In the genomic region with DNA sequence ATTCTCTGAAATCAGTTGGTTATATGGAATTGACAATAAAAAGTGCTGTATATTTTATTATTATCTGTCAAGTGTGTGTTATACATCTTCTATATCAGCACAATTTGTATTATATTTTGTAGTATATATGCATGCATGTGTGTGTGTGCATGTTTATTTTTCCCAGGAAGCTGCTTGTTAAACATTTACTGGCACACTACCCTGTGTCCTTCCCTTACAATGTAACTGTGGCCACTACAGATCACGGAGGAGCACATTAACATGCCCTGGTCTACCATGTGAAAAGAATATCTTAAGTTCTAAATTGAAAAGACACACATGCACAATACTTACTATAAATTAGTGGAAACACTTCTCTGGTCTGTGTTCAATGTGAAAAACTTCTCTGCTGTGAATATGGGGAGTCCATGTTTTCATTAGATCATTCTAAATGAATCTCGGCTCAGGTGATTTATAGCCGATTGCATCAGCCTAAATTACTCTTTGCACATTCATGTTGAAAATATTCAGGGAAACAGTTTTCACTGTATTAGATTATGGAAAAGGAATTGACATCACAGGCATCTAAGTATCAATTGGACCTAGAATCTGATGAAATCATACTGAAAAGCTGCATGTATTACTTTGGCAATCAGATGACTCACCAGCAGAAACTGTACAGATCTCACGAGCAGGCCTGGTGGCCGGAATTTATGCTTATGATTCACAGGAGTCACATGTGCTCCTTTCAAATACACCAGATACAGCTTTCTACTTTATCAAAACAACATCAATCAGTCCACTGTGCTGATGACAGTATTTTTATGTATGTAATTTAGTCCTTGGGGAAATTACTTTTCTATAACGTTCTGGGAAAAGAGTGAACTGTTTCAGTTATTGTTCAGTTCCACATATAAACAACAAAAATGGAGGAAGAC, we compare ENCODE assay signal across 9 cellular contexts. TPM values are rescaled to one million over a fixed set of nuclear protein-coding genes. Genes with fewer than 3 reads are reported as not detected.
DNase-seq lines count a peak whose midpoint lies in the region; ATAC-seq, FAIRE-seq and TF ChIP-seq lines count a peak whose summit lies in the region.
"Had no signal": no experiment of that assay in that cellular context is flagged by ENCODE, and none has a peak within 500 bp of the region (broad histone marks: within the 10 kb centered on the region; RNA-seq: fewer than 3 reads in every experiment).

No MANE protein-coding gene starts in this region.

- H4K20me1 ChIP-seq in endothelial cell of umbilical vein (replicated peaks; ENCODE audit: control insufficient read depth, extremely low read depth, insufficient read depth, low read length), result no peaks in the 10 kb centered on the region

- peak; percentile 79 for ATAC-seq in HG03280 (IDR thresholded peaks at IDR 0.05; ENCODE audit: unreplicated experiment)
- ATAC-seq in HG02763 (IDR thresholded peaks at IDR 0.05; ENCODE audit: unreplicated experiment), result no peak
- ATAC-seq in GM21423 (IDR thresholded peaks at IDR 0.05; ENCODE audit: unreplicated experiment), result no peak

- H2AFZ ChIP-seq in endothelial cell of umbilical vein (ENCODE audit: low read depth, low read length), result peak overlapping the region; percentile 90

- H3K9me1 ChIP-seq in endothelial cell of umbilical vein (replicated peaks; ENCODE audit: control insufficient read depth, extremely low read depth, insufficient read depth, low read length), result no peaks in the 10 kb centered on the region

- intact Hi-C loops in endothelial cell of umbilical vein (cut with micrococcal nuclease), result loop anchor here (1.0 to 2.0 kb wide), 4 partner anchors 38 to 453 kb away; no protein-coding TSS in a partner anchor

- DNase-seq in AG09319 (ENCODE audit: extremely low read depth, low read depth) (peak; percentile 96), OCI-M1 (lab: John Stamatoyannopoulos, UW) (peak; percentile 100), endothelial cell of umbilical vein (ENCODE audit: low read depth, low spot score) (peak; percentile 99), CD1c-positive myeloid dendritic cell (ENCODE audit: extremely low spot score) (no peak)

- H3K4me3 ChIP-seq in endothelial cell of umbilical vein (replicated peaks in 1 of 3; ENCODE audit: insufficient read depth in 1 of 3, low read depth in 1 of 3, low read length in 3 of 3) (peak overlapping the region in 2 of 3 experiments; percentile 11 to 75), muscle layer of duodenum (ENCODE audit: low read depth in 1 of 2, low read length in 2 of 2) (peak overlapping the region; percentile 9 to 23)

- BruUV-seq in endothelial cell of umbilical vein (replicated peaks; lab: Mats Ljungman, UMichigan), result no TSS peak

- FAIRE-seq in endothelial cell of umbilical vein (lab: Jason Lieb, UNC), result peak; percentile 95

- H3K4me2 ChIP-seq in endothelial cell of umbilical vein (ENCODE audit: insufficient read depth, low read length), result peak overlapping the region; percentile 67

- no peak for TF ChIP-seq POLR2A in endothelial cell of umbilical vein (IDR thresholded peaks at IDR 0.05; ENCODE audit: low read depth, low read length)

- peak; percentile 36 for TF ChIP-seq CTCF in AG09319 (IDR thresholded peaks at IDR 0.05; ENCODE audit: low read depth, low read length)
- peak; percentile 3 to 22 for TF ChIP-seq CTCF in endothelial cell of umbilical vein (IDR thresholded peaks at IDR 0.05; ENCODE audit: extremely low read depth in 1 of 2, insufficient read depth in 1 of 2, low read depth in 1 of 2, low read length in 2 of 2)

- H3K79me2 ChIP-seq in endothelial cell of umbilical vein (ENCODE audit: control insufficient read depth, insufficient read depth, low read length), result no peaks in the 10 kb centered on the region

- CTCF ChIA-PET in endothelial cell of umbilical vein (lab: Charles Lee), result interaction anchor here (0.9 to 2.3 kb wide), 9 partner anchors 13 to 95 kb away, joined by 3 to 23 read pairs (median 4); a partner anchor contains a TSS

- peak overlapping the region; percentile 91 for H3K9ac ChIP-seq in endothelial cell of umbilical vein (replicated peaks; ENCODE audit: extremely low read depth, insufficient read depth, low read length)

- H3K9me3 ChIP-seq in endothelial cell of umbilical vein (replicated peaks; ENCODE audit: control insufficient read depth, insufficient read depth, low read length) (no peaks in the 10 kb centered on the region), muscle layer of duodenum (ENCODE audit: control insufficient read depth in 1 of 2, low read length in 2 of 2) (no peaks in the 10 kb centered on the region)

- peak overlapping the region; percentile 99 for H3K27ac ChIP-seq in endothelial cell of umbilical vein (ENCODE audit: insufficient read depth, low read depth, low read length)
- peak overlapping the region; percentile 91 for H3K27ac ChIP-seq in muscle layer of duodenum (ENCODE audit: low read length)

- POLR2A ChIA-PET in endothelial cell of umbilical vein (lab: Charles Lee), result interaction anchor here (1.4 kb wide), 1 partner anchor 37 kb away, joined by 9 read pairs; no protein-coding TSS in a partner anchor

- H3K27me3 ChIP-seq in endothelial cell of umbilical vein (ENCODE audit: control insufficient read depth in 2 of 2, insufficient read depth in 2 of 2, low read length in 2 of 2) (no peaks in the 10 kb centered on the region), muscle layer of duodenum (ENCODE audit: low read depth, low read length) (no peaks in the 10 kb centered on the region)

- H3K36me3 ChIP-seq in endothelial cell of umbilical vein (ENCODE audit: control insufficient read depth in 2 of 2, extremely low read depth in 1 of 2, insufficient read depth in 2 of 2, low read length in 2 of 2) (no peaks in the 10 kb centered on the region), muscle layer of duodenum (ENCODE audit: control insufficient read depth in 1 of 2, insufficient read depth in 2 of 2, low read length in 2 of 2) (no peaks in the 10 kb centered on the region)

- dilution Hi-C loops in endothelial cell of umbilical vein (cut with MboI; ENCODE audit: extremely low pct_ligation_motif_present, low sequenced_read_pairs), result no loop called here

- H3K4me1 ChIP-seq in endothelial cell of umbilical vein (ENCODE audit: control insufficient read depth, extremely low read depth, insufficient read depth, low read length), result peaks cover 23% of the 10 kb centered on the region
- H3K4me1 ChIP-seq in muscle layer of duodenum (ENCODE audit: control insufficient read depth in 1 of 2, insufficient read depth in 2 of 2, low read length in 2 of 2), result peaks cover 12 to 22% of the 10 kb centered on the region in 2 donors

TF ChIP-seq in endothelial cell of umbilical vein, 7 proteins besides CTCF, POLR2A, EP300 and RAD21:
- TF ChIP-seq FOS (IDR thresholded peaks at IDR 0.05; ENCODE audit: borderline replicate concordance, insufficient read depth, low read length) (peak; percentile 99), MYC (IDR thresholded peaks at IDR 0.05; ENCODE audit: low read depth, low read length) (no peak), JUN (IDR thresholded peaks at IDR 0.05; ENCODE audit: borderline replicate concordance, insufficient read depth, insufficient read length, low read depth) (peak; percentile 99), GATA2 (IDR thresholded peaks at IDR 0.05; ENCODE audit: insufficient read depth, insufficient read length, low read depth, low read length) (peak; percentile 76), POLR2AphosphoS5 (IDR thresholded peaks at IDR 0.05; ENCODE audit: insufficient read depth, low read depth, low read length) (peak; percentile 74), EZH2 (IDR thresholded peaks at IDR 0.05; ENCODE audit: borderline replicate concordance, low read depth, low read length, severe bottlenecking) (no peak)
- TF ChIP-seq, protein P1, sequence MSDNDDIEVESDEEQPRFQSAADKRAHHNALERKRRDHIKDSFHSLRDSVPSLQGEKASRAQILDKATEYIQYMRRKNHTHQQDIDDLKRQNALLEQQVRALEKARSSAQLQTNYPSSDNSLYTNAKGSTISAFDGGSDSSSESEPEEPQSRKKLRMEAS (IDR thresholded peaks at IDR 0.05; ENCODE audit: insufficient read depth, insufficient read length), result peak; percentile 84

RNA-seq across cellular contexts. Expression of a gene that starts 39.4 kb away (rescaled TPM):
- total RNA-seq in endothelial cell of umbilical vein, result 1.3 and 3.3 TPM in 2 replicates
- 1.4 and 1.5 TPM in 2 replicates for polyA plus RNA-seq in endothelial cell of umbilical vein
- 1.2 and 1.3 TPM in 2 replicates for polyA plus RNA-seq in endothelial cell of umbilical vein (2011; cell fraction: cytosol; rRNA removed)
- 3.0 TPM in 2 replicates for polyA plus RNA-seq in endothelial cell of umbilical vein (2011; cell fraction: nucleus; rRNA removed)
- polyA plus RNA-seq in endothelial cell of umbilical vein (2012), result 1.4 and 1.8 TPM in 2 replicates
- polyA minus RNA-seq in endothelial cell of umbilical vein, result 2.4 and 3.0 TPM in 2 replicates
- 3.5 TPM for polyA minus RNA-seq in endothelial cell of umbilical vein (2011; cell fraction: cytosol; rRNA and poly(A)+ RNA removed)
- 4.7 and 5.1 TPM in 2 replicates for polyA minus RNA-seq in endothelial cell of umbilical vein (2011; cell fraction: nucleus; rRNA and poly(A)+ RNA removed)
- total RNA-seq: activated naive CD4-positive, alpha-beta T cell treated with anti-CD3 and anti-CD28 coated beads, Interleukin-2, amount 50 U/mL, for 72 hours had no signal
